ENCODE assay signal across 8 cellular contexts in genomic region chr19:44753619-44753931, GRCh38. TPM values are rescaled to one million over a fixed set of nuclear protein-coding genes. Genes with fewer than 3 reads are reported as not detected.
A peak's percentile ranks its signal among the peaks of the same experiment; 100 is the strongest.
DNase-seq lines count a peak whose midpoint lies in the region; ATAC-seq and TF ChIP-seq lines count a peak whose summit lies in the region.

No MANE protein-coding gene starts in this region.

- no peak overlapping the region for H3K14ac ChIP-seq in mesenchymal stem cell (ENCODE audit: low read length in 2 of 2)

- H2AK5ac ChIP-seq in mesenchymal stem cell (ENCODE audit: low read length, severe bottlenecking), result peak overlapping the region; percentile 72

- peak overlapping the region; percentile 90 for H3K9ac ChIP-seq in mesenchymal stem cell (ENCODE audit: low read length)

- DNase-seq in left ventricle myocardium inferior (no peak), cardiac septum (ENCODE audit: low spot score) (no peak), brain microvascular endothelial cell (no peak), mesenchymal stem cell (no peak), anterior cingulate cortex (lab: John Stamatoyannopoulos, UW) (no peak)

- peak overlapping the region; percentile 91 for H4K8ac ChIP-seq in mesenchymal stem cell (ENCODE audit: low read length)

- H3K4me3 ChIP-seq in left ventricle myocardium inferior (peak overlapping the region; percentile 73), brain microvascular endothelial cell (ENCODE audit: low read depth, low read length) (peak overlapping the region; percentile 45), mesenchymal stem cell (ENCODE audit: insufficient read depth in 1 of 2, low read depth in 1 of 2, low read length in 2 of 2) (peak overlapping the region in 1 of 2 experiments; percentile 79), urinary bladder (ENCODE audit: low read depth, low read length) (peak overlapping the region; percentile 38)

- peak overlapping the region in 1 of 2 experiments; percentile 94 for H3K4ac ChIP-seq in mesenchymal stem cell (ENCODE audit: low read depth in 1 of 2, low read length in 2 of 2)

- no peak for TF ChIP-seq CTCF in left ventricle myocardium inferior (IDR thresholded peaks at IDR 0.05; ENCODE audit: borderline replicate concordance)
- TF ChIP-seq CTCF in brain microvascular endothelial cell (IDR thresholded peaks at IDR 0.05; ENCODE audit: low read depth, low read length, missing control alignments), result no peak

- H3K9me3 ChIP-seq in left ventricle myocardium inferior (replicated peaks) (no peaks in the 10 kb centered on the region), mesenchymal stem cell (ENCODE audit: control insufficient read depth, low read length) (no peaks in the 10 kb centered on the region)

- peak overlapping the region; percentile 86 for H3K4me2 ChIP-seq in mesenchymal stem cell (ENCODE audit: low read length, poor library complexity, severe bottlenecking)

- no peak overlapping the region for H2AFZ ChIP-seq in mesenchymal stem cell (ENCODE audit: low read depth, low read length)

- 0% methylated on average over 3 of the region's 12 CpGs for WGBS in mesenchymal stem cell
- 2% methylated on average over 12 of the region's 12 CpGs for WGBS in urinary bladder

- H3K4me1 ChIP-seq in left ventricle myocardium inferior (peaks cover 98% of the 10 kb centered on the region), mesenchymal stem cell (ENCODE audit: control insufficient read depth, insufficient read depth, low read depth, low read length) (peaks cover 65% of the 10 kb centered on the region), urinary bladder (ENCODE audit: insufficient read depth) (no peaks in the 10 kb centered on the region)

- H3K27ac ChIP-seq in left ventricle myocardium inferior (replicated peaks) (peak overlapping the region; percentile 98), brain microvascular endothelial cell (peak overlapping the region; percentile 73), mesenchymal stem cell (ENCODE audit: low read length, poor library complexity, severe bottlenecking) (peak overlapping the region; percentile 60), urinary bladder (ENCODE audit: low read depth) (peak overlapping the region; percentile 86)

- no peak overlapping the region for H3K23ac ChIP-seq in mesenchymal stem cell (ENCODE audit: low read length in 2 of 2)

- peak overlapping the region; percentile 74 for H2BK120ac ChIP-seq in mesenchymal stem cell (ENCODE audit: low read depth, low read length)

- peak overlapping the region; percentile 14 to 17 for H2BK12ac ChIP-seq in mesenchymal stem cell (ENCODE audit: low read length in 2 of 2)

- peaks cover 8% of the 10 kb centered on the region for H3K79me1 ChIP-seq in mesenchymal stem cell (replicated peaks; ENCODE audit: low read length, poor library complexity, severe bottlenecking)

- H2BK5ac ChIP-seq in mesenchymal stem cell (ENCODE audit: low read depth, low read length, poor library complexity, severe bottlenecking), result peak overlapping the region; percentile 63

- intact Hi-C loops in left ventricle myocardium inferior (cut with micrococcal nuclease) (no loop called here), cardiac septum (cut with DNase I) (no loop called here)

- H3K36me3 ChIP-seq in left ventricle myocardium inferior (peaks cover 52% of the 10 kb centered on the region), brain microvascular endothelial cell (replicated peaks) (peaks cover 47% of the 10 kb centered on the region), mesenchymal stem cell (ENCODE audit: control insufficient read depth in 1 of 2, insufficient read depth in 2 of 2, low read depth in 1 of 2, low read length in 2 of 2) (peaks cover 24 to 60% of the 10 kb centered on the region in 2 experiments), urinary bladder (ENCODE audit: insufficient read depth) (no peaks in the 10 kb centered on the region)

- in situ Hi-C loops in brain microvascular endothelial cell (cut with HindIII; ENCODE audit: low pct_ligation_motif_present, low sequenced_read_pairs), result no loop called here

- H3K18ac ChIP-seq in mesenchymal stem cell (ENCODE audit: low read depth in 1 of 2, low read length in 2 of 2), result peak overlapping the region; percentile 79 to 93

- H3K27me3 ChIP-seq in left ventricle myocardium inferior (ENCODE audit: low read depth), result no peaks in the 10 kb centered on the region
- no peaks in the 10 kb centered on the region for H3K27me3 ChIP-seq in brain microvascular endothelial cell (replicated peaks)
- no peaks in the 10 kb centered on the region for H3K27me3 ChIP-seq in mesenchymal stem cell (ENCODE audit: control insufficient read depth in 1 of 2, insufficient read depth in 1 of 2, low read length in 2 of 2)

- ATAC-seq in HG03571 (IDR thresholded peaks at IDR 0.05; ENCODE audit: unreplicated experiment) (no peak), GM18867 (IDR thresholded peaks at IDR 0.05; ENCODE audit: unreplicated experiment) (no peak)

- H2BK15ac ChIP-seq in mesenchymal stem cell (ENCODE audit: low read depth, poor library complexity, severe bottlenecking), result no peak overlapping the region

- no peak overlapping the region for H4K91ac ChIP-seq in mesenchymal stem cell (ENCODE audit: low read length)

RNA-seq across cellular contexts. Expression of gene BCL3, which starts 5.1 kb away (rescaled TPM):
- total RNA-seq in left ventricle myocardium inferior, result 15.0 TPM
- total RNA-seq in cardiac septum, result 41.5 TPM
- polyA plus RNA-seq in mesenchymal stem cell (2013, experiment 1 of 2), result 48.8 TPM
- polyA plus RNA-seq in mesenchymal stem cell (2013, experiment 2 of 2), result 47.7 TPM
- total RNA-seq in urinary bladder, result 2.5 TPM
- 93.0 TPM for polyA plus RNA-seq in urinary bladder

RNA-seq across cellular contexts. Expression of gene CBLC, which starts 24.1 kb away (rescaled TPM):
- not detected for total RNA-seq in left ventricle myocardium inferior
- not detected for total RNA-seq in cardiac septum
- not detected for polyA plus RNA-seq in mesenchymal stem cell (2013, experiment 1 of 2)
- polyA plus RNA-seq in mesenchymal stem cell (2013, experiment 2 of 2), result not detected
- total RNA-seq in urinary bladder, result 4.7 TPM
- 6.1 TPM for polyA plus RNA-seq in urinary bladder

RNA-seq across cellular contexts. Expression of gene CEACAM16, which starts 54.6 kb away (rescaled TPM):
- total RNA-seq in left ventricle myocardium inferior (not detected), cardiac septum (not detected), urinary bladder (not detected)
- not detected for polyA plus RNA-seq in mesenchymal stem cell (2013, experiment 1 of 2)
- not detected for polyA plus RNA-seq in mesenchymal stem cell (2013, experiment 2 of 2)
- not detected for polyA plus RNA-seq in urinary bladder

RNA-seq across cellular contexts. Expression of gene BCAM, which starts 55.3 kb away (rescaled TPM):
- 91.9 TPM for total RNA-seq in left ventricle myocardium inferior
- 86.8 TPM for total RNA-seq in cardiac septum
- polyA plus RNA-seq in mesenchymal stem cell (2013, experiment 1 of 2), result 19.9 TPM
- polyA plus RNA-seq in mesenchymal stem cell (2013, experiment 2 of 2), result 20.0 TPM
- 35.3 TPM for total RNA-seq in urinary bladder
- 77.4 TPM for polyA plus RNA-seq in urinary bladder
